In the genomic region with DNA sequence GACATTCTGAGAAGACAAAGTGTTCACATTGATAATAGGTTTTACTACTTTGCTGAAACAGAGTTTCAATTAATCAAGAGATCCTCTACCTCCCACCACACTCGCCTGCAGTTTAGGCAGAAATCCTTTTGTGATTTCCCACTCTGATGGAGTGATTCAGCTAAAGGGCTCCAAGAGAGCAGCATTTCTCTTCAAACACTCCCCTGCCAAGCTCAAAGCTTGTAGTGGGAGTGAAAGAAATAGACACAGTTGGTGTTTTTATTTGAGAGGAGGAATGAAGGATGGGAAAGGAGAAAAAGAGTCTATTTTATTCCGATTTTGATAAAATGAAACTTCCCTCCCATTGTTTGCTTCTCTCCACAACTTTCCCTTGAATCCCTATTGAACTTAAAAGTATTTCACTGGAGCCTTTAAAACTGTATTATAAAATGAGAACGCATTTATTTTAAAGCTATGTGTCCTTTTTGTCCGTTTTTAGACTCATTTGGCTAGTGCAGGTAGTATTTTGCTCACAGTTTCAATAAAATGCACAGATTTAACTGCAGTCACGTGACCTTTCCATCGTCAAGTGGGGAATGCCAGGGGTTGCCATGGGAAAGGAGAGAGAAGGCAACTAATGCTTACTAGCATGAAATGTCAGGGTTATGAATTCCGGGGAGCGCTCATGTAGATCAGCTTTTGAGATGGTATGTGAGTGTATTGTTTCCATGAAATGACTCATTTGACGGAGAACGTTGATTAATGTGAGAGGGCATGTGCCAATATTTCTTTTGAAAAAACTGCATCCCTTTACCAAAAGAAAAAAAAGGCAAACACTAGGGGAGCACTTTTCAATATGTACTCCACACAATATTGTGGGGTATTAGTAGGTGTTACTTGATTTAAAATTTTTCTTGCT, we compare ENCODE assay signal across 9 cellular contexts. TPM values are rescaled to one million over a fixed set of nuclear protein-coding genes. Genes with fewer than 3 reads are reported as not detected.
DNase-seq lines count a peak whose midpoint lies in the region; ATAC-seq and TF ChIP-seq lines count a peak whose summit lies in the region.
"Had no signal": no experiment of that assay in that cellular context is flagged by ENCODE, and none has a peak within 500 bp of the region (broad histone marks: within the 10 kb centered on the region; RNA-seq: fewer than 3 reads in every experiment).

No MANE protein-coding gene starts in this region.

- H3K36me3 ChIP-seq in adipocyte (ENCODE audit: control insufficient read depth, insufficient read depth, low read length, severe bottlenecking) (no peaks in the 10 kb centered on the region), ovary (no peaks in the 10 kb centered on the region), WERI-Rb-1 (no peaks in the 10 kb centered on the region)

- no peak overlapping the region for H3K27ac ChIP-seq in ovary
- no peak overlapping the region for H3K27ac ChIP-seq in WERI-Rb-1
- H3K27ac ChIP-seq: VCaP had no signal

- H3K4me3 ChIP-seq in adipocyte (ENCODE audit: low read length) (peak overlapping the region; percentile 55), ovary (no peak overlapping the region), WERI-Rb-1 (ENCODE audit: low read depth, low read length) (no peak overlapping the region)

- H3K27me3 ChIP-seq in adipocyte (replicated peaks; ENCODE audit: control insufficient read depth, insufficient read depth, low read length) (no peaks in the 10 kb centered on the region), ovary (no peaks in the 10 kb centered on the region), WERI-Rb-1 (ENCODE audit: insufficient read depth, low read depth, severe bottlenecking) (no peaks in the 10 kb centered on the region)

- TF ChIP-seq POLR2A in ovary (IDR thresholded peaks at IDR 0.05): no peak

- H3K9ac ChIP-seq in adipocyte (ENCODE audit: low read length): peak overlapping the region; percentile 60

- H3K9me3 ChIP-seq in adipocyte (ENCODE audit: control insufficient read depth, low read length) (no peaks in the 10 kb centered on the region), ovary (no peaks in the 10 kb centered on the region), WERI-Rb-1 (ENCODE audit: severe bottlenecking) (no peaks in the 10 kb centered on the region)

- intact Hi-C loops in ovary (cut with DNase I): no loop called here

- ATAC-seq in HG03108 (IDR thresholded peaks at IDR 0.05; ENCODE audit: unreplicated experiment) (no peak), HG03097 (IDR thresholded peaks at IDR 0.05; ENCODE audit: low FRiP score, unreplicated experiment) (no peak)

- H3K4me1 ChIP-seq in adipocyte (ENCODE audit: control insufficient read depth, insufficient read depth, low read length) (peaks cover 21% of the 10 kb centered on the region), ovary (ENCODE audit: insufficient read depth) (no peaks in the 10 kb centered on the region)

- no peak for TF ChIP-seq CTCF in ovary (IDR thresholded peaks at IDR 0.05)
- no peak for TF ChIP-seq CTCF in WERI-Rb-1 (IDR thresholded peaks at IDR 0.05; ENCODE audit: low read depth, low read length)

- no peak for TF ChIP-seq EP300 in ovary (IDR thresholded peaks at IDR 0.05)

- DNase-seq in HPDE6-E6E7 (ENCODE audit: extremely low spot score) (peak; percentile 60), adipocyte (ENCODE audit: low read depth) (peak; percentile 82), glomerular endothelial cell (ENCODE audit: extremely low read depth, low read depth, low spot score) (peak; percentile 45), stromal cell of bone marrow (ENCODE audit: low read depth) (peak; percentile 44), ovary (no peak), WERI-Rb-1 (no peak)

- WGBS in ovary, 3 donors: 4 to 12% (median 5%) methylated on average over 10 of the region's 10 CpGs

RNA-seq across cellular contexts. Expression of a gene that starts 7.7 kb away (rescaled TPM):
- total RNA-seq in glomerular endothelial cell (8.9 and 9.0 TPM in 2 replicates), ovary (10 to 100 TPM in 2 of 7 donors, 1 to 10 TPM in 5; 4.8 to 12.8 (median 9.3) TPM)
- 10 to 100 TPM in 1 of 2 donors, 1 to 10 TPM in 1; 5.7 to 10.8 TPM for polyA plus RNA-seq in ovary

Comparison
In these comparisons a context has a peak if more than half of its experiments do, and no peak if none do; other contexts are left out.
1. DNase-seq: peak in HPDE6-E6E7 (single experiment), adipocyte (single experiment), glomerular endothelial cell (single experiment) and stromal cell of bone marrow (single experiment); none in ovary (0 of 5) and WERI-Rb-1 (single experiment).